Comparison of ENCODE assay signal across 10 cellular contexts in the genomic region with DNA sequence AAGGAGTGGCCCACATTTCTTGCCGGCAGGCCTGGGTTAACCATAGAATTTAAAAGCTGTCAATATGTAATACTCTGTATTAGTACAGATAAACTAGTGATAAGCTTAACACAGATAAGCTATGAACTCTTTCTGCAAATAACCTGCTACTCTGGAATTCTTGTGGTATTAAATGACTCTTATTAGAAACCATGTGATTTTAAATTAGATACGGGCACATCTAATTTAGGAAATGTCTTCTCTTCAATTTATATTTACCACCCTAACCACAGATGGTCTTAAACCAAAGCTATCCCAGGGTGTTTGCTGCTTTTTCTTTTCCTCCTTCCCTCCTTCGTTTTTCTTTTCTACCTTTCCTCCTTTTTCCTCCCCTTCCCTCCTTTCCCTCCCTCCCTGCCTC. TPM values are rescaled to one million over a fixed set of nuclear protein-coding genes. Genes with fewer than 3 reads are reported as not detected.
"Had no signal": no experiment of that assay in that cellular context is flagged by ENCODE, and none has a peak within 500 bp of the region (broad histone marks: within the 10 kb centered on the region; RNA-seq: fewer than 3 reads in every experiment).

No MANE protein-coding gene starts in this region.

- FAIRE-seq: H1, H54, HTR-8/SVneo had no signal

- H3K4me2 ChIP-seq: GM23338 had no signal

- H3K4me3 ChIP-seq: GM23338 had no signal

- H2AFZ ChIP-seq: GM23338 had no signal

- DNase-seq: H9, HCEC 1CT, HFFc6, KG1 had no signal

RNA-seq across cellular contexts. Expression of gene GNRHR, which starts 4.9 kb away (rescaled TPM):
- total RNA-seq: GM23338, H1, H9, HFFc6, HT-29 had no signal
- polyA plus RNA-seq: H1, IgD-negative memory B cell had no signal
